8 cellular contexts compared by ENCODE assay signal in genomic region chr2:10122500-10123280, GRCh38. TPM values are rescaled to one million over a fixed set of nuclear protein-coding genes. Genes with fewer than 3 reads are reported as not detected.
DNase-seq lines count a peak whose midpoint lies in the region; ATAC-seq and TF ChIP-seq lines count a peak whose summit lies in the region.

TSS of gene RRM2 (plus strand) at chr2:10122739. CDS start at chr2:10122799, 60 bp downstream.

- peak within 1 kb of the TSS; percentile 98 for H3K4me3 Mint-ChIP-seq in activated naive CD4-positive, alpha-beta T cell treated with anti-CD3 and anti-CD28 coated beads, Interleukin-2, amount 50 U/mL, for 24 hours

- no peak for TF ChIP-seq EP300 in ovary (IDR thresholded peaks at IDR 0.05)

- H3K36me3 ChIP-seq in ovary: no peaks in the 10 kb centered on the region
- H3K36me3 ChIP-seq in thyroid gland: no peaks in the 10 kb centered on the region

- H3K4me1 ChIP-seq in ovary (ENCODE audit: insufficient read depth) (peaks cover 3% of the 10 kb centered on the region), thyroid gland (peaks cover 14 to 23% of the 10 kb centered on the region in 2 donors)

- H3K4me1 Mint-ChIP-seq in activated naive CD4-positive, alpha-beta T cell treated with anti-CD3 and anti-CD28 coated beads, Interleukin-2, amount 50 U/mL, for 24 hours: peaks cover 40% of the 10 kb centered on the region

- intact Hi-C loops in Right ventricle myocardium inferior (cut with DNase I): loop anchor here (5.0 to 10.0 kb wide), 2 partner anchors 182 to 535 kb away; partner anchors contain the start of gene HPCAL1
- intact Hi-C loops in ovary (cut with DNase I): loop anchor here (2.0 to 10.0 kb wide), 7 partner anchors 180 to 315 kb away; partner anchors contain the start of gene HPCAL1 (in 3 of the 4)
- intact Hi-C loops in thyroid gland (cut with DNase I): loop anchor here (10.0 kb wide), 1 partner anchor 542 kb away; no protein-coding TSS in a partner anchor

- H3K27ac ChIP-seq in ovary: no peak within 1 kb of the TSS
- H3K27ac ChIP-seq in thyroid gland: no peak within 1 kb of the TSS

- H3K27me3 ChIP-seq in ovary (no peaks in the 10 kb centered on the region), thyroid gland (peaks cover 7% of the 10 kb centered on the region)

- H3K27ac Mint-ChIP-seq in activated naive CD4-positive, alpha-beta T cell treated with anti-CD3 and anti-CD28 coated beads, Interleukin-2, amount 50 U/mL, for 24 hours: peak within 1 kb of the TSS; percentile 92

- peak; percentile 75 for ATAC-seq in HG02642 (IDR thresholded peaks at IDR 0.05; ENCODE audit: poor library complexity, unreplicated experiment)
- peak; percentile 92 for ATAC-seq in Right ventricle myocardium inferior

- DNase-seq in GM12864 (ENCODE audit: low read depth) (peak; percentile 83), NCI-H1105 treated with DMSO at 0.1 percent for 48 hours (lab: John Stamatoyannopoulos, UW) (peak; percentile 88), SKM-1 (lab: John Stamatoyannopoulos, UW; ENCODE audit: unreplicated experiment) (peak; percentile 86), Right ventricle myocardium inferior (ENCODE audit: missing footprints) (peak; percentile 96), ovary (peak; percentile 90 to 94 (median 91)), thyroid gland (peak; percentile 91 to 92)

- TF ChIP-seq CTCF in GM12864 (IDR thresholded peaks at IDR 0.05; ENCODE audit: low read depth, low read length, missing control alignments): no peak
- TF ChIP-seq CTCF in ovary (IDR thresholded peaks at IDR 0.05): no peak
- TF ChIP-seq CTCF in thyroid gland (IDR thresholded peaks at IDR 0.05): no peak

- TF ChIP-seq POLR2A in ovary (IDR thresholded peaks at IDR 0.05): no peak
- TF ChIP-seq POLR2A in thyroid gland (IDR thresholded peaks at IDR 0.05): no peak

- H3K4me3 ChIP-seq in GM12864 (ENCODE audit: low read depth, low read length) (peak within 1 kb of the TSS; percentile 90), ovary (peak within 1 kb of the TSS; percentile 34), thyroid gland (replicated peaks in 1 of 3) (peak within 1 kb of the TSS in 1 of 3 donors; percentile 43)

- H3K9me3 Mint-ChIP-seq in activated naive CD4-positive, alpha-beta T cell treated with anti-CD3 and anti-CD28 coated beads, Interleukin-2, amount 50 U/mL, for 24 hours: no peaks in the 10 kb centered on the region

- H3K9me3 ChIP-seq in ovary (no peaks in the 10 kb centered on the region), thyroid gland (no peaks in the 10 kb centered on the region)

- H3K27me3 Mint-ChIP-seq in activated naive CD4-positive, alpha-beta T cell treated with anti-CD3 and anti-CD28 coated beads, Interleukin-2, amount 50 U/mL, for 24 hours: peaks cover 8% of the 10 kb centered on the region

- WGBS in ovary, 3 donors: 1% methylated on average over 71 to 81 of the region's 81 CpGs
- 1 to 3% methylated on average over 16 to 67 of the region's 81 CpGs for WGBS in thyroid gland, 2 donors

- no peaks in the 10 kb centered on the region for H3K36me3 Mint-ChIP-seq in activated naive CD4-positive, alpha-beta T cell treated with anti-CD3 and anti-CD28 coated beads, Interleukin-2, amount 50 U/mL, for 24 hours

RNA-seq across cellular contexts. Expression of gene RRM2, which starts in this region (rescaled TPM):
- total RNA-seq in Right ventricle myocardium inferior (4.2 TPM), ovary (1 to 10 TPM in 3 of 7 donors, under 1 TPM in 2, not detected in 2; 0.24 to 4.6 (median 1.3) TPM), thyroid gland (under 1 TPM in 3 of 4 donors, not detected in 1; 0.27 to 0.83 (median 0.75) TPM)
- 1 to 10 TPM in 1 of 2 donors, under 1 TPM in 1; 0.51 to 4.1 TPM for polyA plus RNA-seq in ovary

Comparison
In these comparisons a context has a peak if more than half of its experiments do, and no peak if none do; other contexts are left out.
1. Peak in DNase-seq in thyroid gland; RNA of the gene not detected or under 1 TPM.